Comparison of ENCODE assay signal across 2 cellular contexts in genomic region chr13:30844548-30845296, GRCh38.
TF ChIP-seq lines count a peak whose summit lies in the region.

No MANE protein-coding gene starts in this region.

TF ChIP-seq in HepG2, 621 proteins besides CTCF, POLR2A, EP300 and RAD21 (continues in another document):
- TF ChIP-seq TOE1 (CRISPR knock-in tag; IDR thresholded peaks at IDR 0.05) (no peak), MYC (CRISPR knock-in tag; IDR thresholded peaks at IDR 0.05; ENCODE audit: borderline replicate concordance) (no peak), MNT (IDR thresholded peaks at IDR 0.05) (peak; percentile 80), TRAFD1 (CRISPR knock-in tag; IDR thresholded peaks at IDR 0.05; ENCODE audit: borderline replicate concordance) (no peak), ZNF160 (CRISPR knock-in tag; IDR thresholded peaks at IDR 0.05) (no peak), ARHGAP35 (CRISPR knock-in tag; IDR thresholded peaks at IDR 0.05; ENCODE audit: borderline replicate concordance) (no peak), SP4 (CRISPR knock-in tag; IDR thresholded peaks at IDR 0.05) (no peak), POGZ (CRISPR knock-in tag; IDR thresholded peaks at IDR 0.05) (peak; percentile 26; the same call in 1 of the 2 replicates), ZNF672 (CRISPR knock-in tag; IDR thresholded peaks at IDR 0.05) (no peak), ZNF646 (CRISPR knock-in tag; IDR thresholded peaks at IDR 0.05) (peak; percentile 100), RFX5 (IDR thresholded peaks at IDR 0.05; ENCODE audit: low read depth, low read length) (no peak), CEBPZ (IDR thresholded peaks at IDR 0.05; ENCODE audit: low read length) (no peak), ZNF775 (CRISPR knock-in tag; IDR thresholded peaks at IDR 0.05; ENCODE audit: borderline replicate concordance) (no peak)

TF ChIP-seq in H1, 55 proteins besides CTCF, POLR2A, EP300 and RAD21:
- TF ChIP-seq TCF12 (IDR thresholded peaks at IDR 0.05; ENCODE audit: low read depth, low read length) (no peak), CHD7 (IDR thresholded peaks at IDR 0.05; ENCODE audit: insufficient replicate concordance, low read length) (no peak), MAFK (IDR thresholded peaks at IDR 0.05; ENCODE audit: low read depth, low read length) (no peak), BRCA1 (IDR thresholded peaks at IDR 0.05; ENCODE audit: low read depth, low read length) (no peak), RBBP5 (IDR thresholded peaks at IDR 0.05; ENCODE audit: borderline replicate concordance, low read depth, low read length) (no peak), PHF8 (conservative IDR thresholded peaks at IDR 0.05; ENCODE audit: low read depth, low read length) (no peak), CHD2 (IDR thresholded peaks at IDR 0.05; ENCODE audit: low read length) (no peak), CEBPB (IDR thresholded peaks at IDR 0.05; ENCODE audit: low read depth, low read length) (no peak), SP2 (IDR thresholded peaks at IDR 0.05; ENCODE audit: low read length) (no peak), NRF1 (IDR thresholded peaks at IDR 0.05; ENCODE audit: low read depth, low read length) (no peak), MAX (IDR thresholded peaks at IDR 0.05) (no peak), E2F6 (IDR thresholded peaks at IDR 0.05) (no peak), JUND (IDR thresholded peaks at IDR 0.05; ENCODE audit: low read length) (no peak)
TF ChIP-seq in H1: peak in this region for 0.
